Comparison of ENCODE assay signal across 1 cellular context in the genomic region with DNA sequence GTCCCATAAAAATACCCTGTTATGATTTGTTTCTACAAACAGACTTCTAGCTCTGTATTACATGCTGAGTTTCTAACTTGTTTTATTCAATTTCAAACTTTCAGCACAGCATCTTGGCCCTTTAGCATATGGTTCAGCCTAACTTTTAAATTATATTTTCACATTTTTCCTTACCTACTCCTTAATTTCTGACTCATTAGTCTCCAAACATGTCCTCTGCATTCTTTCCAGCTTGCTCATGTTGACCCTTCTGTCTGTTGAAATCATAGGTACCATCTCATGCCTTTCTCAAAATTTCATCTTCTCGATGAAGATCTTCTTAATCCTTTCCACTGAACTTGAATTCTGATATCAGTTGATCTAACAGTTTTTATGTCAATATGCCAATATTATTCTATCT.
TF ChIP-seq lines count a peak whose summit lies in the region.

No MANE protein-coding gene starts in this region.

TF ChIP-seq in GM12878, 131 proteins besides CTCF, POLR2A, EP300 and RAD21 (continued from another document):
- TF ChIP-seq SPI1 (IDR thresholded peaks at IDR 0.05; ENCODE audit: borderline replicate concordance, insufficient read depth, low read depth, low read length): no peak
- no peak for TF ChIP-seq CREM (IDR thresholded peaks at IDR 0.05; ENCODE audit: low read depth)
- no peak for TF ChIP-seq BMI1 (IDR thresholded peaks at IDR 0.05; ENCODE audit: borderline replicate concordance)
- no peak for TF ChIP-seq POLR2AphosphoS5 (IDR thresholded peaks at IDR 0.05; ENCODE audit: low read length)
- TF ChIP-seq MLLT1 (IDR thresholded peaks at IDR 0.05): no peak
